Comparison of ENCODE assay signal across 19 cellular contexts in genomic region chr3:172410702-172411477, GRCh38. TPM values are rescaled to one million over a fixed set of nuclear protein-coding genes. Genes with fewer than 3 reads are reported as not detected.
"Had no signal": no experiment of that assay in that cellular context is flagged by ENCODE, and none has a peak within 500 bp of the region (broad histone marks: within the 10 kb centered on the region; RNA-seq: fewer than 3 reads in every experiment).

No MANE protein-coding gene starts in this region.

- H3K27me3 ChIP-seq: breast epithelium had no signal

- ATAC-seq: sciatic nerve had no signal

- H3K4me3 Mint-ChIP-seq: activated CD4-positive, alpha-beta T cell treated with anti-CD3 and anti-CD28 coated beads, Interleukin-2, amount 10 ng/mL, durations not matched to agents 7 days and 5 days; activated naive CD8-positive, alpha-beta T cell treated with anti-CD3 and anti-CD28 coated beads, Interleukin-2, amount 10 ng/mL, durations not matched to agents 7 days and 5 days; activated T-helper 1 cell treated with anti-CD3 and anti-CD28 coated beads, Interleukin-12 subunit alpha, Interleukin-12 subunit beta, Interleukin-2, Interleukin-4 antibody, amounts not matched to agents 30 ng/mL and 10 ng/mL and 1 ng/mL, durations not matched to agents 14 hours and 24 hours and 36 hours; nephron progenitor cell had no signal

- H3K9me3 Mint-ChIP-seq: activated CD4-positive, alpha-beta T cell treated with anti-CD3 and anti-CD28 coated beads, Interleukin-2, amount 10 ng/mL, durations not matched to agents 7 days and 5 days; activated naive CD8-positive, alpha-beta T cell treated with anti-CD3 and anti-CD28 coated beads, Interleukin-2, amount 10 ng/mL, durations not matched to agents 7 days and 5 days; activated T-helper 1 cell treated with anti-CD3 and anti-CD28 coated beads, Interleukin-12 subunit alpha, Interleukin-12 subunit beta, Interleukin-2, Interleukin-4 antibody, amounts not matched to agents 30 ng/mL and 10 ng/mL and 1 ng/mL, durations not matched to agents 14 hours and 24 hours and 36 hours; nephron progenitor cell had no signal

- H3K27ac Mint-ChIP-seq: activated CD4-positive, alpha-beta T cell treated with anti-CD3 and anti-CD28 coated beads, Interleukin-2, amount 10 ng/mL, durations not matched to agents 7 days and 5 days; activated naive CD8-positive, alpha-beta T cell treated with anti-CD3 and anti-CD28 coated beads, Interleukin-2, amount 10 ng/mL, durations not matched to agents 7 days and 5 days; activated T-helper 1 cell treated with anti-CD3 and anti-CD28 coated beads, Interleukin-12 subunit alpha, Interleukin-12 subunit beta, Interleukin-2, Interleukin-4 antibody, amounts not matched to agents 30 ng/mL and 10 ng/mL and 1 ng/mL, durations not matched to agents 14 hours and 24 hours and 36 hours; nephron progenitor cell had no signal

- H3K4me1 ChIP-seq: breast epithelium, prostate gland had no signal

- DNase-seq: activated CD4-positive, alpha-beta T cell treated with anti-CD3 and anti-CD28 coated beads, Interleukin-2, amount 10 ng/mL, durations not matched to agents 7 days and 5 days; activated CD4-positive, CD25-positive, alpha-beta regulatory T cell; activated CD8-positive, alpha-beta memory T cell treated with anti-CD3 and anti-CD28 coated beads, Interleukin-2, amount 50 U/mL, for 48 hours; activated naive CD8-positive, alpha-beta T cell treated with anti-CD3 and anti-CD28 coated beads, Interleukin-2, amount 10 ng/mL, durations not matched to agents 7 days and 5 days; dermis blood vessel endothelial cell; erythroblast; nephron progenitor cell; stimulated activated CD4-positive, alpha-beta T cell treated with anti-CD3 and anti-CD28 coated beads, Interleukin-1b, Interleukin-23, amount 100 ng/mL, for 48 hours had no signal

- H3K27ac ChIP-seq: breast epithelium, prostate gland, thoracic aorta had no signal

- H3K4me1 Mint-ChIP-seq: activated CD4-positive, alpha-beta T cell treated with anti-CD3 and anti-CD28 coated beads, Interleukin-2, amount 10 ng/mL, durations not matched to agents 7 days and 5 days; activated naive CD8-positive, alpha-beta T cell treated with anti-CD3 and anti-CD28 coated beads, Interleukin-2, amount 10 ng/mL, durations not matched to agents 7 days and 5 days; nephron progenitor cell had no signal

- H3K4me3 ChIP-seq: breast epithelium, prostate gland, thoracic aorta had no signal

- H3K36me3 Mint-ChIP-seq: activated naive CD8-positive, alpha-beta T cell treated with anti-CD3 and anti-CD28 coated beads, Interleukin-2, amount 10 ng/mL, durations not matched to agents 7 days and 5 days had no signal

- H3K36me3 ChIP-seq: breast epithelium, prostate gland, thoracic aorta had no signal

- H3K9me3 ChIP-seq: breast epithelium, prostate gland, thoracic aorta had no signal

RNA-seq across cellular contexts. Expression of gene GHSR, which starts 37.4 kb away (rescaled TPM):
- total RNA-seq: activated CD4-positive, alpha-beta T cell treated with anti-CD3 and anti-CD28 coated beads, Interleukin-2, amount 10 ng/mL, durations not matched to agents 7 days and 5 days; activated naive CD8-positive, alpha-beta T cell treated with anti-CD3 and anti-CD28 coated beads, Interleukin-2, amount 10 ng/mL, durations not matched to agents 7 days and 5 days; activated T-helper 1 cell treated with anti-CD3 and anti-CD28 coated beads, Interleukin-12 subunit alpha, Interleukin-12 subunit beta, Interleukin-2, Interleukin-4 antibody, amounts not matched to agents 30 ng/mL and 10 ng/mL and 1 ng/mL, durations not matched to agents 14 hours and 24 hours and 36 hours; breast epithelium; chondrocyte; dermis blood vessel endothelial cell; kidney epithelial cell; lower leg skin; mesenteric fat pad; osteoblast; prostate gland; sciatic nerve; thoracic aorta; urinary bladder had no signal
- polyA plus RNA-seq: urinary bladder had no signal
